Comparison of ENCODE assay signal across 11 cellular contexts in genomic region chr1:17831619-17832018, GRCh38.
DNase-seq lines count a peak whose midpoint lies in the region; ATAC-seq, FAIRE-seq and TF ChIP-seq lines count a peak whose summit lies in the region.
"Had no signal": no experiment of that assay in that cellular context is flagged by ENCODE, and none has a peak within 500 bp of the region (broad histone marks: within the 10 kb centered on the region; RNA-seq: fewer than 3 reads in every experiment).

No MANE protein-coding gene starts in this region.

- 35% methylated on average over 7 of the region's 7 CpGs for WGBS in HepG2 (ENCODE audit: low lambda C conversion rate)
- 30% methylated on average over 5 of the region's 7 CpGs for WGBS in right lobe of liver (ENCODE audit: insufficient coverage, low coverage, low lambda C conversion rate, missing lambda C conversion rate)

- POLR2A ChIA-PET in HepG2 (lab: Yijun Ruan, JAX): no interaction called here

- H4K20me1 ChIP-seq in HepG2 (ENCODE audit: insufficient read depth, low read length): no peaks in the 10 kb centered on the region

- H2AFZ ChIP-seq in HepG2 (ENCODE audit: low read length): no peak overlapping the region

- no peak overlapping the region for H3K9ac ChIP-seq in HepG2 (ENCODE audit: insufficient read depth, low read depth, low read length)
- no peak overlapping the region for H3K9ac ChIP-seq in SK-N-MC (ENCODE audit: insufficient read length)

- no peaks in the 10 kb centered on the region for H3K36me3 ChIP-seq in HepG2 (replicated peaks in 1 of 2; ENCODE audit: control insufficient read depth in 1 of 2, insufficient read depth in 2 of 2, low read length in 2 of 2)
- no peaks in the 10 kb centered on the region for H3K36me3 ChIP-seq in right lobe of liver
- H3K36me3 ChIP-seq in SK-N-MC (ENCODE audit: insufficient read depth, low read length): no peaks in the 10 kb centered on the region
- H3K36me3 ChIP-seq in WERI-Rb-1: no peaks in the 10 kb centered on the region
- H3K36me3 ChIP-seq: lower lobe of right lung had no signal

- CTCF ChIA-PET in HepG2 (lab: Yijun Ruan, JAX; ENCODE audit: low intra/inter-chr PET ratio, low total read pairs): no interaction called here

- peaks cover 0 to 9% of the 10 kb centered on the region in 2 experiments; a peak in 1 of 5 replicates for H3K27me3 ChIP-seq in HepG2 (ENCODE audit: control insufficient read depth in 1 of 2, insufficient read depth in 2 of 2, low read length in 2 of 2)
- no peaks in the 10 kb centered on the region for H3K27me3 ChIP-seq in right lobe of liver
- H3K27me3 ChIP-seq in WERI-Rb-1 (ENCODE audit: insufficient read depth, low read depth, severe bottlenecking): no peaks in the 10 kb centered on the region

- H3K9me3 ChIP-seq in HepG2 (ENCODE audit: low read length) (no peaks in the 10 kb centered on the region), right lobe of liver (no peaks in the 10 kb centered on the region), SK-N-MC (ENCODE audit: low read depth, low read length) (no peaks in the 10 kb centered on the region), WERI-Rb-1 (ENCODE audit: severe bottlenecking) (peaks cover 3% of the 10 kb centered on the region)
- H3K9me3 ChIP-seq: lower lobe of right lung had no signal

- intact Hi-C loops in HepG2 (cut with micrococcal nuclease; ENCODE audit: unreplicated experiment) (no loop called here), right lobe of liver (cut with DNase I) (no loop called here)

- TF ChIP-seq CTCF in HepG2 (CRISPR knock-in tag; IDR thresholded peaks at IDR 0.05): no peak
- no peak for TF ChIP-seq CTCF in right lobe of liver (IDR thresholded peaks at IDR 0.05)
- no peak for TF ChIP-seq CTCF in fibroblast of villous mesenchyme (IDR thresholded peaks at IDR 0.05; ENCODE audit: insufficient read depth, low read depth, low read length)
- TF ChIP-seq CTCF in WERI-Rb-1 (IDR thresholded peaks at IDR 0.05; ENCODE audit: low read depth, low read length): no peak

- H3K4me1 ChIP-seq in HepG2 (ENCODE audit: insufficient read depth, low read length) (no peaks in the 10 kb centered on the region), right lobe of liver (no peaks in the 10 kb centered on the region)
- H3K4me1 ChIP-seq: lower lobe of right lung had no signal

- H3K27ac ChIP-seq in HepG2 (ENCODE audit: extremely low read length, insufficient read depth, low read length): no peak overlapping the region
- H3K27ac ChIP-seq in right lobe of liver: no peak overlapping the region
- H3K27ac ChIP-seq in SK-N-MC: no peak overlapping the region
- no peak overlapping the region for H3K27ac ChIP-seq in WERI-Rb-1
- H3K27ac ChIP-seq: lower lobe of right lung had no signal

- FAIRE-seq in HepG2 (lab: Jason Lieb, UNC): no peak

- H3K4me2 ChIP-seq in HepG2 (ENCODE audit: low read depth, low read length): no peak overlapping the region

- TF ChIP-seq EP300 in HepG2 (IDR thresholded peaks at IDR 0.05; ENCODE audit: low read depth in 2 of 2, low read length in 2 of 2) (no peak), HepG2 (CRISPR knock-in tag; IDR thresholded peaks at IDR 0.05; ENCODE audit: borderline replicate concordance) (no peak)

- no peaks in the 10 kb centered on the region for H3K79me2 ChIP-seq in HepG2 (ENCODE audit: insufficient read depth, low read length)

- no peak for TF ChIP-seq RAD21 in HepG2 (CRISPR knock-in tag; IDR thresholded peaks at IDR 0.05)

- in situ Hi-C loops in HepG2 (cut with HindIII; ENCODE audit: extremely low pct_ligation_motif_present, low pct_unique_long_range_greater_than_20kb): no loop called here

- no peak overlapping the region for H3K4me3 ChIP-seq in HepG2 (replicated peaks in 1 of 3; ENCODE audit: insufficient read depth in 1 of 3, low read depth in 2 of 3, low read length in 3 of 3)
- no peak overlapping the region for H3K4me3 ChIP-seq in right lobe of liver
- H3K4me3 ChIP-seq in SK-N-MC: no peak overlapping the region
- no peak overlapping the region for H3K4me3 ChIP-seq in fibroblast of villous mesenchyme (ENCODE audit: low read depth, low read length)
- no peak overlapping the region for H3K4me3 ChIP-seq in WERI-Rb-1 (ENCODE audit: low read depth, low read length)
- H3K4me3 ChIP-seq: lower lobe of right lung had no signal

- peak; percentile 4 for DNase-seq in HepG2 (ENCODE audit: low spot score)
- no peak for DNase-seq in right lobe of liver
- DNase-seq in SK-N-MC (ENCODE audit: low read depth, low spot score): peak; percentile 32
- peak; percentile 55 for DNase-seq in fibroblast of villous mesenchyme (ENCODE audit: low read depth)
- DNase-seq in NCI-H446 (lab: John Stamatoyannopoulos, UW): no peak
- no peak for DNase-seq in WERI-Rb-1
- DNase-seq in AML-193 (lab: John Stamatoyannopoulos, UW): no peak
- DNase-seq: amniotic stem cell, lower lobe of right lung, SHP77 treated with DMSO at 0.1 percent for 48 hours had no signal

- no peak for ATAC-seq in HepG2
- ATAC-seq in right lobe of liver: no peak
- no peak for ATAC-seq in HG02884 (IDR thresholded peaks at IDR 0.05; ENCODE audit: unreplicated experiment)
- ATAC-seq: lower lobe of right lung had no signal

- no TSS peak for BruUV-seq in HepG2 (replicated peaks; lab: Mats Ljungman, UMichigan)

- no peak for TF ChIP-seq POLR2A in HepG2 (IDR thresholded peaks at IDR 0.05; ENCODE audit: insufficient read depth in 1 of 2, low read depth in 2 of 2, low read length in 2 of 2)
- no peak for TF ChIP-seq POLR2A in right lobe of liver (IDR thresholded peaks at IDR 0.05)

TF ChIP-seq in HepG2, 621 proteins besides CTCF, POLR2A, EP300 and RAD21 (continues in another document):
- TF ChIP-seq MIER2 (CRISPR knock-in tag; IDR thresholded peaks at IDR 0.05): peak; percentile 94
- TF ChIP-seq CBX5 (CRISPR knock-in tag; IDR thresholded peaks at IDR 0.05; ENCODE audit: borderline replicate concordance): no peak
- peak; percentile 60 for TF ChIP-seq EHMT2 (IDR thresholded peaks at IDR 0.05; ENCODE audit: borderline replicate concordance, low read depth, low read length)
- TF ChIP-seq ZNF232 (CRISPR knock-in tag; IDR thresholded peaks at IDR 0.05; ENCODE audit: borderline replicate concordance): 0 out of 2 replicates have a peak, but pooled peaks have one; percentile 29
- no peak for TF ChIP-seq ZHX2 (IDR thresholded peaks at IDR 0.05; ENCODE audit: low read depth)
- TF ChIP-seq ZHX2 (CRISPR knock-in tag; IDR thresholded peaks at IDR 0.05; ENCODE audit: borderline replicate concordance): no peak

Comparison
In these comparisons a context has a peak if more than half of its experiments do, and no peak if none do; other contexts are left out.
1. DNase-seq: peak in HepG2 (single experiment), SK-N-MC (single experiment) and fibroblast of villous mesenchyme (single experiment); none in right lobe of liver (0 of 3), NCI-H446 (0 of 2), WERI-Rb-1 (single experiment) and AML-193 (0 of 2).